ENCODE assay signal across 8 cellular contexts in genomic region chr1:20521960-20522861, GRCh38. TPM values are rescaled to one million over a fixed set of nuclear protein-coding genes. Genes with fewer than 3 reads are reported as not detected.
DNase-seq lines count a peak whose midpoint lies in the region; ATAC-seq and TF ChIP-seq lines count a peak whose summit lies in the region.

No MANE protein-coding gene starts in this region.

- H3K36me3 ChIP-seq in H7 (replicated peaks; ENCODE audit: control insufficient read depth, insufficient read depth, low read length) = no peaks in the 10 kb centered on the region
- H3K36me3 ChIP-seq in liver (ENCODE audit: control insufficient read depth in 4 of 4, insufficient read depth in 3 of 4, low read depth in 1 of 4, low read length in 3 of 4) = no peaks in the 10 kb centered on the region

- H3K27me3 ChIP-seq in H7 (ENCODE audit: control insufficient read depth, insufficient read depth, low read length) (peaks cover 5% of the 10 kb centered on the region), liver (ENCODE audit: control insufficient read depth in 4 of 4, insufficient read depth in 4 of 4, low read length in 3 of 4) (no peaks in the 10 kb centered on the region)

- WGBS in liver = 22% methylated on average over 17 of the region's 17 CpGs

- H3K4me1 ChIP-seq in liver (ENCODE audit: control insufficient read depth in 4 of 4, insufficient read depth in 4 of 4, low read length in 3 of 4) = peaks cover 0 to 3% (median 0%) of the 10 kb centered on the region in 4 donors

- DNase-seq in AG09309 (ENCODE audit: low read depth) = peak; percentile 11
- peak; percentile 79 for DNase-seq in H7
- DNase-seq in NCI-H510A (lab: John Stamatoyannopoulos, UW) = peak; percentile 45
- peak; percentile 37 to 75 for DNase-seq in activated CD4-positive, alpha-beta T cell treated with anti-CD3 and anti-CD28 coated beads for 4 hours
- DNase-seq in dedifferentiated amniotic fluid mesenchymal stem cell (ENCODE audit: extremely low spot score) = peak; percentile 92
- peak; percentile 72 for DNase-seq in stimulated activated CD4-positive, alpha-beta T cell treated with anti-CD3 and anti-CD28 coated beads, Interleukin-4, amount 100 ng/mL, for 24 hours

- no peaks in the 10 kb centered on the region for H3K9me3 ChIP-seq in liver (ENCODE audit: control insufficient read depth in 4 of 4, low read length in 3 of 4)

- TF ChIP-seq CTCF in AG09309 (IDR thresholded peaks at IDR 0.05; ENCODE audit: control insufficient read depth, insufficient read depth, low read depth, low read length, missing control alignments) = peak; percentile 94
- peak; percentile 90 for TF ChIP-seq CTCF in liver (IDR thresholded peaks at IDR 0.05; ENCODE audit: low read depth, low read length, missing input control)

- no peak overlapping the region for H3K27ac ChIP-seq in liver (ENCODE audit: low read depth in 1 of 2, low read length in 2 of 2)

- peak; percentile 95 for TF ChIP-seq RAD21 in liver (IDR thresholded peaks at IDR 0.05)

- no peak overlapping the region for H3K4me3 ChIP-seq in AG09309 (ENCODE audit: control insufficient read depth, low read depth, low read length)
- H3K4me3 ChIP-seq in H7 (ENCODE audit: insufficient read depth, low read depth, low read length) = peak overlapping the region; percentile 17; the same call in 1 of the 2 replicates
- H3K4me3 ChIP-seq in liver (ENCODE audit: low read depth in 1 of 3, low read length in 3 of 3) = no peak overlapping the region

- H3K9ac ChIP-seq in liver (ENCODE audit: low read depth in 1 of 2, low read length in 2 of 2) = no peak overlapping the region

- no peak for ATAC-seq in GM19023 (IDR thresholded peaks at IDR 0.05; ENCODE audit: unreplicated experiment)

TF ChIP-seq in liver, 16 proteins besides CTCF, POLR2A, EP300 and RAD21:
- TF ChIP-seq GABPA (IDR thresholded peaks at IDR 0.05 in 1 of 2, conservative IDR thresholded peaks at IDR 0.05 in 1 of 2) (no peak), HNF4A (conservative IDR thresholded peaks at IDR 0.05) (no peak)

RNA-seq across cellular contexts. Expression of gene MUL1, which starts 14.3 kb away (rescaled TPM):
- 30.8 and 32.6 TPM in 2 replicates for total RNA-seq in H7 (2014; rRNA removed; shearing (Covaris generic))
- 10 to 100 TPM in 1 of 2 donors, 1 to 10 TPM in 1; 9.5 to 17.1 TPM for total RNA-seq in liver
- 10 to 100 TPM; 16.6 to 19.4 TPM for polyA plus RNA-seq in liver

RNA-seq across cellular contexts. Expression of gene FAM43B, which starts 30.2 kb away (rescaled TPM):
- 4.1 and 6.1 TPM in 2 replicates for total RNA-seq in H7 (2014; rRNA removed; shearing (Covaris generic))
- under 1 TPM; 0.08 to 0.09 TPM for total RNA-seq in liver
- under 1 TPM; 0.06 TPM for polyA plus RNA-seq in liver

RNA-seq across cellular contexts. Expression of gene CAMK2N1, which starts 36.2 kb away (rescaled TPM):
- 0.92 and 1.5 TPM in 2 replicates for total RNA-seq in H7 (2014; rRNA removed; shearing (Covaris generic))
- 10 to 100 TPM; 12.3 to 13.0 TPM for total RNA-seq in liver
- 10 to 100 TPM; 14.9 to 15.1 TPM for polyA plus RNA-seq in liver

Comparison
In these comparisons a context has a peak if more than half of its experiments do, and no peak if none do; other contexts are left out.
1. DNase-seq: peak in every context shown above with its lines; median percentile 92 in dedifferentiated amniotic fluid mesenchymal stem cell; 79 in H7; 72 in stimulated activated CD4-positive, alpha-beta T cell treated with anti-CD3 and anti-CD28 coated beads, Interleukin-4, amount 100 ng/mL, for 24 hours; 56 in activated CD4-positive, alpha-beta T cell treated with anti-CD3 and anti-CD28 coated beads for 4 hours; 45 in NCI-H510A; 11 in AG09309.